In genomic region chr15:90597477-90598052, GRCh38 we compare ENCODE assay signal across 8 cellular contexts.
DNase-seq lines count a peak whose midpoint lies in the region; ATAC-seq and TF ChIP-seq lines count a peak whose summit lies in the region.

No MANE protein-coding gene starts in this region.

- no peak overlapping the region for H2BK12ac ChIP-seq in trophoblast cell (ENCODE audit: low read length)

- no CpG with 5 or more reads among the region's 2 CpGs for WGBS in trophoblast cell (ENCODE audit: extremely low coverage, insufficient coverage, insufficient read length)
- WGBS in smooth muscle cell (ENCODE audit: low lambda C conversion rate) = 91% methylated on average over 2 of the region's 2 CpGs

- CTCF ChIA-PET in activated CD4-positive, alpha-beta memory T cell treated with anti-CD3 and anti-CD28 coated beads, Interleukin-2, amount 10 ng/mL, durations not matched to agents 7 days and 5 days (lab: Charles Lee) = interaction anchor here (0.7 to 2.1 kb wide), 4 partner anchors 12 to 58 kb away, joined by 3 to 7 read pairs (median 4); no protein-coding TSS in a partner anchor

- TF ChIP-seq CTCF in GM13977 (IDR thresholded peaks at IDR 0.05; ENCODE audit: extremely low read depth, insufficient read depth, missing control alignments) (no peak), smooth muscle cell (IDR thresholded peaks at IDR 0.05; ENCODE audit: borderline replicate concordance, insufficient read depth, poor library complexity, severe bottlenecking) (no peak)

- no peak overlapping the region for H4K91ac ChIP-seq in trophoblast cell (ENCODE audit: low read depth, low read length)

- H3K4me2 ChIP-seq in trophoblast cell (ENCODE audit: low read length) (no peak overlapping the region), smooth muscle cell (no peak overlapping the region)

- H2BK120ac ChIP-seq in trophoblast cell (ENCODE audit: insufficient read depth, low read length, poor library complexity) = no peak overlapping the region

- no peaks in the 10 kb centered on the region for H3K9me3 Mint-ChIP-seq in activated CD4-positive, alpha-beta memory T cell treated with anti-CD3 and anti-CD28 coated beads, Interleukin-2, amount 10 ng/mL, durations not matched to agents 7 days and 5 days

- peaks cover 86% of the 10 kb centered on the region for H3K4me1 Mint-ChIP-seq in activated CD4-positive, alpha-beta memory T cell treated with anti-CD3 and anti-CD28 coated beads, Interleukin-2, amount 10 ng/mL, durations not matched to agents 7 days and 5 days

- peaks cover 15% of the 10 kb centered on the region for H4K20me1 ChIP-seq in smooth muscle cell (ENCODE audit: low read depth)

- no peak overlapping the region for H3K18ac ChIP-seq in trophoblast cell (ENCODE audit: low read length)

- H3K27ac ChIP-seq in trophoblast cell (ENCODE audit: low read depth, low read length) (no peak overlapping the region), smooth muscle cell (ENCODE audit: low read depth) (no peak overlapping the region)

- peak; percentile 23 for ATAC-seq in HG02623 (IDR thresholded peaks at IDR 0.05; ENCODE audit: unreplicated experiment)

- H3K27me3 ChIP-seq in trophoblast cell (ENCODE audit: insufficient read depth, low read length) (no peaks in the 10 kb centered on the region), smooth muscle cell (ENCODE audit: low read depth) (no peaks in the 10 kb centered on the region)

- peaks cover 76% of the 10 kb centered on the region for H3K36me3 Mint-ChIP-seq in activated CD4-positive, alpha-beta memory T cell treated with anti-CD3 and anti-CD28 coated beads, Interleukin-2, amount 10 ng/mL, durations not matched to agents 7 days and 5 days (ENCODE audit: low read depth)

- peak overlapping the region; percentile 60 for H3K4me3 Mint-ChIP-seq in activated CD4-positive, alpha-beta memory T cell treated with anti-CD3 and anti-CD28 coated beads, Interleukin-2, amount 10 ng/mL, durations not matched to agents 7 days and 5 days

- H3K4me1 ChIP-seq in trophoblast cell (ENCODE audit: control insufficient read depth in 1 of 2, insufficient read depth in 2 of 2, low read length in 2 of 2) (peaks cover 0 to 2% of the 10 kb centered on the region in 2 experiments), smooth muscle cell (ENCODE audit: low read depth) (no peaks in the 10 kb centered on the region)

- no peaks in the 10 kb centered on the region for H3K79me2 ChIP-seq in trophoblast cell (ENCODE audit: control insufficient read depth, insufficient read depth, low read length, poor library complexity)
- H3K79me2 ChIP-seq in smooth muscle cell (ENCODE audit: low read depth) = no peaks in the 10 kb centered on the region

- H2AFZ ChIP-seq in trophoblast cell (ENCODE audit: insufficient read depth, low read length, poor library complexity) (no peak overlapping the region), smooth muscle cell (ENCODE audit: low read depth) (no peak overlapping the region)

- H3K9ac ChIP-seq in trophoblast cell (ENCODE audit: low read length) = no peak overlapping the region
- no peak overlapping the region for H3K9ac ChIP-seq in smooth muscle cell (ENCODE audit: low read depth)

- in situ Hi-C loops in GM13977 (cut with MboI; ENCODE audit: low pct_unique_long_range_greater_than_20kb, low sequenced_read_pairs, unreplicated experiment) = no loop called here

- H3K36me3 ChIP-seq in trophoblast cell (ENCODE audit: control insufficient read depth in 1 of 2, insufficient read depth in 2 of 2, low read length in 2 of 2) (peaks cover 9 to 19% of the 10 kb centered on the region in 2 experiments), smooth muscle cell (ENCODE audit: low read depth) (no peaks in the 10 kb centered on the region)

- H3K27ac Mint-ChIP-seq in activated CD4-positive, alpha-beta memory T cell treated with anti-CD3 and anti-CD28 coated beads, Interleukin-2, amount 10 ng/mL, durations not matched to agents 7 days and 5 days = peak overlapping the region; percentile 100

- H2BK5ac ChIP-seq in trophoblast cell (ENCODE audit: low read depth, low read length, poor library complexity) = no peak overlapping the region

- no peak overlapping the region for H3K4ac ChIP-seq in trophoblast cell (ENCODE audit: low read depth, low read length)

- H4K12ac ChIP-seq in trophoblast cell (ENCODE audit: low read depth, low read length) = peak overlapping the region; percentile 29

- no peaks in the 10 kb centered on the region for H3F3A ChIP-seq in smooth muscle cell (ENCODE audit: low read depth)

- H4K8ac ChIP-seq in trophoblast cell (ENCODE audit: low read depth, low read length) = peak overlapping the region; percentile 20

- H3K23ac ChIP-seq in trophoblast cell (ENCODE audit: low read length) = no peak overlapping the region

- H3K9me3 ChIP-seq in trophoblast cell (ENCODE audit: insufficient read depth, low read depth, low read length) (no peaks in the 10 kb centered on the region), smooth muscle cell (replicated peaks; ENCODE audit: low read depth) (no peaks in the 10 kb centered on the region)

- POLR2A ChIA-PET in activated CD4-positive, alpha-beta memory T cell treated with anti-CD3 and anti-CD28 coated beads, Interleukin-2, amount 10 ng/mL, durations not matched to agents 7 days and 5 days (lab: Charles Lee) = interaction anchor here (0.9 to 3.7 kb wide), 13 partner anchors 11 to 305 kb away, joined by 3 to 29 read pairs (median 4); partner anchors contain the start of genes CRTC3 and MAN2A2

- H3K79me1 ChIP-seq in trophoblast cell (ENCODE audit: low read length) = no peaks in the 10 kb centered on the region

- no peaks in the 10 kb centered on the region for H3K27me3 Mint-ChIP-seq in activated CD4-positive, alpha-beta memory T cell treated with anti-CD3 and anti-CD28 coated beads, Interleukin-2, amount 10 ng/mL, durations not matched to agents 7 days and 5 days

- H3K4me3 ChIP-seq in trophoblast cell (ENCODE audit: low read depth, low read length) (no peak overlapping the region), smooth muscle cell (no peak overlapping the region)

- no peak overlapping the region for H2AK5ac ChIP-seq in trophoblast cell (ENCODE audit: low read length)

- DNase-seq in GM13977 (ENCODE audit: low spot score) (peak; percentile 45), trophoblast cell (no peak), hippocampal formation (lab: John Stamatoyannopoulos, UW) (no peak), smooth muscle cell (lab: John Stamatoyannopoulos, UW; ENCODE audit: unreplicated experiment) (no peak), SKM-1 treated with dmso at 0.1 percent for 144 hours (lab: John Stamatoyannopoulos, UW; ENCODE audit: unreplicated experiment) (no peak)
- no peak for DNase-seq in activated CD4-positive, alpha-beta memory T cell treated with anti-CD3 and anti-CD28 coated beads, Interleukin-2, amount 10 ng/mL, durations not matched to agents 7 days and 5 days
- DNase-seq in stimulated activated naive CD4-positive, alpha-beta T cell treated with Interleukin-2 at 50 U/mL for 16 hours (lab: John Stamatoyannopoulos, UW) = no peak

- H3K14ac ChIP-seq in trophoblast cell (ENCODE audit: low read length) = no peak overlapping the region
